In genomic region chr16:87854053-87854906, GRCh38 we compare ENCODE assay signal across 8 cellular contexts. TPM values are rescaled to one million over a fixed set of nuclear protein-coding genes. Genes with fewer than 3 reads are reported as not detected.
DNase-seq lines count a peak whose midpoint lies in the region; ATAC-seq and TF ChIP-seq lines count a peak whose summit lies in the region.

No MANE protein-coding gene starts in this region.

- H3K4me2 ChIP-seq in DOHH2 (ENCODE audit: low read length) (peak overlapping the region; percentile 53), PC-9 (peak overlapping the region; percentile 97)

- H3K27ac ChIP-seq in DOHH2 (ENCODE audit: low read depth, low read length) = peak overlapping the region; percentile 67
- peak overlapping the region; percentile 99 for H3K27ac ChIP-seq in PC-9
- peak overlapping the region; percentile 81 for H3K27ac ChIP-seq in coronary artery
- peak overlapping the region; percentile 84 for H3K27ac ChIP-seq in rectal smooth muscle tissue (ENCODE audit: low read depth, low read length)

- H3F3A ChIP-seq in DOHH2 (ENCODE audit: control insufficient read depth, insufficient read depth) (peaks cover 13% of the 10 kb centered on the region), PC-9 (ENCODE audit: insufficient read depth, low read depth) (peaks cover 43% of the 10 kb centered on the region; the same call in 1 of the 2 replicates)

- no peak overlapping the region for H2AFZ ChIP-seq in PC-9

- H3K9me3 ChIP-seq in DOHH2 (ENCODE audit: control insufficient read depth, insufficient read depth, low read length) (no peaks in the 10 kb centered on the region), PC-9 (ENCODE audit: insufficient read depth, low read depth) (no peaks in the 10 kb centered on the region)

- ATAC-seq in HG02870 (IDR thresholded peaks at IDR 0.05; ENCODE audit: unreplicated experiment) (no peak), HG02798 (IDR thresholded peaks at IDR 0.05; ENCODE audit: poor library complexity, unreplicated experiment) (no peak)

- CTCF ChIA-PET in PC-9 (lab: Charles Lee) = interaction anchor here (1.2 kb wide), 1 partner anchor 17 kb away, joined by 7 read pairs; no protein-coding TSS in a partner anchor

- DNase-seq in PC-9 = peak; percentile 87 to 88
- no peak for DNase-seq in coronary artery (ENCODE audit: low spot score)
- DNase-seq in HuH-7.5 (ENCODE audit: low spot score) = no peak
- no peak for DNase-seq in DMS114 treated with DMSO at 0.1 percent for 48 hours (lab: John Stamatoyannopoulos, UW; ENCODE audit: unreplicated experiment)

- intact Hi-C loops in PC-9 (cut with micrococcal nuclease; ENCODE audit: unreplicated experiment) = loop anchor here (1.0 to 10.0 kb wide), 3 partner anchors 17 to 601 kb away; partner anchors contain the start of gene ZFPM1

- H3K79me2 ChIP-seq in DOHH2 (ENCODE audit: control insufficient read depth, low read length) = peaks cover 99% of the 10 kb centered on the region
- H3K79me2 ChIP-seq in PC-9 (ENCODE audit: low read depth) = peaks cover 87% of the 10 kb centered on the region

- no peak overlapping the region for H3K9ac ChIP-seq in rectal smooth muscle tissue (ENCODE audit: low read length)

- H3K36me3 ChIP-seq in DOHH2 (ENCODE audit: control insufficient read depth, low read length) (peaks cover 92% of the 10 kb centered on the region), PC-9 (ENCODE audit: low read depth) (peaks cover 37% of the 10 kb centered on the region), rectal smooth muscle tissue (ENCODE audit: control insufficient read depth, insufficient read depth, low read length) (no peaks in the 10 kb centered on the region)

- TF ChIP-seq CTCF in DOHH2 (IDR thresholded peaks at IDR 0.05; ENCODE audit: low read depth, low read length, poor library complexity, severe bottlenecking) = no peak
- no peak for TF ChIP-seq CTCF in PC-9 (conservative IDR thresholded peaks at IDR 0.05)
- no peak for TF ChIP-seq CTCF in coronary artery (IDR thresholded peaks at IDR 0.05)

- H3K4me1 ChIP-seq in DOHH2 (ENCODE audit: control insufficient read depth, low read length) (peaks cover 97% of the 10 kb centered on the region), PC-9 (replicated peaks; ENCODE audit: insufficient read depth) (peaks cover 50% of the 10 kb centered on the region), rectal smooth muscle tissue (ENCODE audit: control insufficient read depth, insufficient read depth, low read length) (peaks cover 40% of the 10 kb centered on the region)

- no peaks in the 10 kb centered on the region for H3K27me3 ChIP-seq in DOHH2 (ENCODE audit: control insufficient read depth, low read length)
- H3K27me3 ChIP-seq in PC-9 (ENCODE audit: insufficient read depth, low read depth) = no peaks in the 10 kb centered on the region
- no peaks in the 10 kb centered on the region for H3K27me3 ChIP-seq in rectal smooth muscle tissue (ENCODE audit: control insufficient read depth, insufficient read depth, low read length)

- BruUV-seq in PC-9 (replicated peaks; lab: Mats Ljungman, UMichigan) = TSS peak; percentile 92

- POLR2A ChIA-PET in PC-9 (lab: Charles Lee; ENCODE audit: unreplicated experiment) = interaction anchor here (0.7 kb wide), 1 partner anchor 15 kb away, joined by 3 read pairs; no protein-coding TSS in a partner anchor

- peak overlapping the region; percentile 22 for H3K4me3 ChIP-seq in DOHH2 (ENCODE audit: low read length)
- peak overlapping the region; percentile 45; the same call in 1 of the 2 replicates for H3K4me3 ChIP-seq in PC-9
- peak overlapping the region; percentile 68 for H3K4me3 ChIP-seq in coronary artery
- no peak overlapping the region for H3K4me3 ChIP-seq in rectal smooth muscle tissue (ENCODE audit: low read length)

- H4K20me1 ChIP-seq in DOHH2 (ENCODE audit: control insufficient read depth, insufficient read depth, low read depth, low read length) = peaks cover 24% of the 10 kb centered on the region
- peaks cover 72% of the 10 kb centered on the region for H4K20me1 ChIP-seq in PC-9 (ENCODE audit: insufficient read depth)

- no peaks in the 10 kb centered on the region for H3K9me2 ChIP-seq in DOHH2 (replicated peaks; ENCODE audit: control insufficient read depth, low read length)
- no peaks in the 10 kb centered on the region for H3K9me2 ChIP-seq in PC-9 (ENCODE audit: insufficient read depth)

RNA-seq across cellular contexts. Expression of gene SLC7A5, which starts 15.0 kb away (rescaled TPM):
- 357 and 496 TPM in 2 replicates for total RNA-seq in PC-9 (2021)

Comparison
In these comparisons a context has a peak if more than half of its experiments do, and no peak if none do; other contexts are left out.
1. DNase-seq: peak in PC-9 (2 of 2); none in coronary artery (single experiment), HuH-7.5 (single experiment) and DMS114 treated with DMSO at 0.1 percent for 48 hours (single experiment).
2. Peak in every context shown above with its lines, with median percentiles within 50 percentile points of each other: H3K27ac ChIP-seq.